ENCODE assay signal across 16 cellular contexts in genomic region chr2:196991061-196991460, GRCh38.
A peak's percentile ranks its signal among the peaks of the same experiment; 100 is the strongest.
DNase-seq lines count a peak whose midpoint lies in the region; ATAC-seq and TF ChIP-seq lines count a peak whose summit lies in the region.
"Had no signal": no experiment of that assay in that cellular context is flagged by ENCODE, and none has a peak within 500 bp of the region (broad histone marks: within the 10 kb centered on the region; RNA-seq: fewer than 3 reads in every experiment).

No MANE protein-coding gene starts in this region.

- H3K4me1 ChIP-seq in CD8-positive, alpha-beta T cell (ENCODE audit: insufficient read depth, low read length), result peaks cover 11% of the 10 kb centered on the region
- H3K4me1 ChIP-seq: vagina had no signal

- CTCF ChIA-PET in CD8-positive, alpha-beta T cell (lab: Charles Lee), result no interaction called here
- CTCF ChIA-PET in activated CD4-positive, alpha-beta memory T cell treated with anti-CD3 and anti-CD28 coated beads, Interleukin-2, amount 10 ng/mL, durations not matched to agents 7 days and 5 days (lab: Charles Lee), result no interaction called here

- POLR2A ChIA-PET in CD8-positive, alpha-beta T cell (lab: Charles Lee), result interaction anchor here (1.9 kb wide), 1 partner anchor 17 kb away, joined by 4 read pairs; no protein-coding TSS in a partner anchor
- POLR2A ChIA-PET in activated CD4-positive, alpha-beta memory T cell treated with anti-CD3 and anti-CD28 coated beads, Interleukin-2, amount 10 ng/mL, durations not matched to agents 7 days and 5 days (lab: Charles Lee), result interaction anchor here (3.9 kb wide), 1 partner anchor 65 kb away, joined by 45 read pairs; the partner anchor contains the start of gene PGAP1

- no peak for ATAC-seq in CD8-positive, alpha-beta T cell
- ATAC-seq in GM19035 (IDR thresholded peaks at IDR 0.05; ENCODE audit: unreplicated experiment) (no peak), GM21381 (IDR thresholded peaks at IDR 0.05; ENCODE audit: unreplicated experiment) (no peak), HG02884 (IDR thresholded peaks at IDR 0.05; ENCODE audit: unreplicated experiment) (no peak)
- ATAC-seq: GM12878, heart left ventricle had no signal

- peak overlapping the region; percentile 77 for H3K27ac Mint-ChIP-seq in CD8-positive, alpha-beta T cell
- peak overlapping the region; percentile 9 for H3K27ac Mint-ChIP-seq in activated CD4-positive, alpha-beta memory T cell treated with anti-CD3 and anti-CD28 coated beads, Interleukin-2, amount 10 ng/mL, durations not matched to agents 7 days and 5 days
- peak overlapping the region; percentile 78 for H3K27ac Mint-ChIP-seq in glutamatergic neuron (ENCODE audit: unreplicated experiment)
- H3K27ac Mint-ChIP-seq: mesothelial cell of epicardium had no signal

- no peaks in the 10 kb centered on the region for H3K9me3 ChIP-seq in CD8-positive, alpha-beta T cell (ENCODE audit: low read length)
- H3K9me3 ChIP-seq: BLaER1 treated with 17β-estradiol and CSF1 and Interleukin-3, amounts not matched to agents 10 nM and 100 nM; heart left ventricle; SK-N-SH; vagina had no signal

- H3K36me3 ChIP-seq in CD8-positive, alpha-beta T cell (ENCODE audit: insufficient read depth, low read length), result peaks cover 29% of the 10 kb centered on the region

- no peaks in the 10 kb centered on the region for H3K9me3 Mint-ChIP-seq in CD8-positive, alpha-beta T cell
- H3K9me3 Mint-ChIP-seq in activated CD4-positive, alpha-beta memory T cell treated with anti-CD3 and anti-CD28 coated beads, Interleukin-2, amount 10 ng/mL, durations not matched to agents 7 days and 5 days, result no peaks in the 10 kb centered on the region
- peaks cover 3% of the 10 kb centered on the region for H3K9me3 Mint-ChIP-seq in glutamatergic neuron (ENCODE audit: unreplicated experiment)
- H3K9me3 Mint-ChIP-seq: mesothelial cell of epicardium had no signal

- H3K4me3 ChIP-seq in CD8-positive, alpha-beta T cell (ENCODE audit: low read depth, low read length), result no peak overlapping the region
- H3K4me3 ChIP-seq: BLaER1 treated with 17β-estradiol and CSF1 and Interleukin-3, amounts not matched to agents 10 nM and 100 nM; GM12878; heart left ventricle; smooth muscle cell; vagina had no signal

- peaks cover 88% of the 10 kb centered on the region for H3K36me3 Mint-ChIP-seq in CD8-positive, alpha-beta T cell
- H3K36me3 Mint-ChIP-seq in activated CD4-positive, alpha-beta memory T cell treated with anti-CD3 and anti-CD28 coated beads, Interleukin-2, amount 10 ng/mL, durations not matched to agents 7 days and 5 days (ENCODE audit: low read depth), result peaks cover 75% of the 10 kb centered on the region
- no peaks in the 10 kb centered on the region for H3K36me3 Mint-ChIP-seq in glutamatergic neuron (ENCODE audit: unreplicated experiment)
- H3K36me3 Mint-ChIP-seq: mesothelial cell of epicardium had no signal

- intact Hi-C loops in CD8-positive, alpha-beta T cell (cut with DNase I, micrococcal nuclease), result no loop called here

- no peaks in the 10 kb centered on the region for H3K27me3 ChIP-seq in CD8-positive, alpha-beta T cell (ENCODE audit: insufficient read depth, low read length)
- H3K27me3 ChIP-seq: BLaER1 treated with 17β-estradiol and CSF1 and Interleukin-3, amounts not matched to agents 10 nM and 100 nM; heart left ventricle; vagina had no signal

- H3K4me1 Mint-ChIP-seq in CD8-positive, alpha-beta T cell (ENCODE audit: low read depth), result peaks cover 40% of the 10 kb centered on the region
- peaks cover 47% of the 10 kb centered on the region for H3K4me1 Mint-ChIP-seq in activated CD4-positive, alpha-beta memory T cell treated with anti-CD3 and anti-CD28 coated beads, Interleukin-2, amount 10 ng/mL, durations not matched to agents 7 days and 5 days
- H3K4me1 Mint-ChIP-seq in glutamatergic neuron (ENCODE audit: low read depth, unreplicated experiment), result peaks cover 44% of the 10 kb centered on the region

- H3K27ac ChIP-seq in CD8-positive, alpha-beta T cell (ENCODE audit: low read depth, low read length), result no peak overlapping the region
- H3K27ac ChIP-seq: BLaER1 treated with 17β-estradiol and CSF1 and Interleukin-3, amounts not matched to agents 10 nM and 100 nM; heart left ventricle; vagina had no signal

- no peak for TF ChIP-seq CTCF in CD8-positive, alpha-beta T cell (IDR thresholded peaks at IDR 0.05)
- TF ChIP-seq CTCF in glutamatergic neuron (IDR thresholded peaks at IDR 0.05; ENCODE audit: partially characterized antibody, unreplicated experiment), result no peak

- DNase-seq in Ammon's horn (ENCODE audit: low spot score), result peak; percentile 21
- no peak for DNase-seq in CD8-positive, alpha-beta T cell
- DNase-seq in activated CD4-positive, alpha-beta memory T cell treated with anti-CD3 and anti-CD28 coated beads, Interleukin-2, amount 10 ng/mL, durations not matched to agents 7 days and 5 days, result no peak
- no peak for DNase-seq in glutamatergic neuron
- DNase-seq: heart left ventricle, IMR-90, NCI-H446 treated with DMSO at 0.1 percent for 48 hours, SK-N-SH had no signal

- no peak overlapping the region for H3K4me3 Mint-ChIP-seq in CD8-positive, alpha-beta T cell
- H3K4me3 Mint-ChIP-seq in activated CD4-positive, alpha-beta memory T cell treated with anti-CD3 and anti-CD28 coated beads, Interleukin-2, amount 10 ng/mL, durations not matched to agents 7 days and 5 days, result no peak overlapping the region
- no peak overlapping the region for H3K4me3 Mint-ChIP-seq in glutamatergic neuron (ENCODE audit: unreplicated experiment)
- H3K4me3 Mint-ChIP-seq: mesothelial cell of epicardium had no signal

- H3K27me3 Mint-ChIP-seq in CD8-positive, alpha-beta T cell (ENCODE audit: low read depth), result no peaks in the 10 kb centered on the region
- no peaks in the 10 kb centered on the region for H3K27me3 Mint-ChIP-seq in activated CD4-positive, alpha-beta memory T cell treated with anti-CD3 and anti-CD28 coated beads, Interleukin-2, amount 10 ng/mL, durations not matched to agents 7 days and 5 days
- H3K27me3 Mint-ChIP-seq in glutamatergic neuron (ENCODE audit: unreplicated experiment), result no peaks in the 10 kb centered on the region

Comparison
In these comparisons a context has a peak if more than half of its experiments do, and no peak if none do; other contexts are left out.
1. H3K27ac Mint-ChIP-seq: peak in every context shown above with its lines; median percentile 78 in glutamatergic neuron; 77 in CD8-positive, alpha-beta T cell; 9 in activated CD4-positive, alpha-beta memory T cell treated with anti-CD3 and anti-CD28 coated beads, Interleukin-2, amount 10 ng/mL, durations not matched to agents 7 days and 5 days.